1 cellular context compared by ENCODE assay signal in the genomic region with DNA sequence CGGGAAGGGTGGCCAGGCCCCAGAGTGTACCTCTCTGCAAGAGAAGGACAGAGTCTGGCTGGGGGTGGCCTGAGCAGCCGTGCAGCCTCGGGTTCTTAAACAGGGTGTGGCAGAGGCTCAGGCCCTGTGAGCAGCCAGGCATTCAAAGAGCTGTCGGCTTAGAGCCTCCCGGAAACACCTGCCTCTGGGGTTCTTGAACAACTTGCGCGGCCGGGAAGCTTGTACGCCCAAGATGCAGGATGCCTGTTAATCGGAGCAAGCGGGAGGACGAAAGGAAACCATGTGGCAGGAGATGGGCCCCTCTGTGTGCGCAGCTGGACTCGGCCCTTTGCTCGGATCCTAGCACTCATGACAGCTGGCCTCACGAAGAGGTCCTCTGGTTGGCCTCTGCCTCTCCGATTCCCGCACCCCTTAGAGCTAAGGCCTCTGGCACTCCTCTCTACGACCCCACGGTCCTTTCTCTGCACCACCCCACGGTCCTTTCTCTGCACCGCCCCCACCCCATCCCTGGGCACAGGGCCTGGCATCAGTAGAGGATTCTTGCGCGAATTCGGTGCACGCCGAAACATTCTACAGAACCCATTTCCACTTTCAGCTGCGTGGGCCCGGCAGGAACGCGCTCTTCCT.
TF ChIP-seq lines count a peak whose summit lies in the region.

No MANE protein-coding gene starts in this region.

TF ChIP-seq in GM12878, 131 proteins besides CTCF, POLR2A, EP300 and RAD21:
- TF ChIP-seq POLR2AphosphoS5 (IDR thresholded peaks at IDR 0.05; ENCODE audit: low read length): no peak
- no peak for TF ChIP-seq HCFC1 (IDR thresholded peaks at IDR 0.05; ENCODE audit: low read length)
- 0 out of 2 replicates have a peak, but pooled peaks have one; percentile 18 for TF ChIP-seq ZNF207 (IDR thresholded peaks at IDR 0.05; ENCODE audit: borderline replicate concordance)
- TF ChIP-seq, protein P1, sequence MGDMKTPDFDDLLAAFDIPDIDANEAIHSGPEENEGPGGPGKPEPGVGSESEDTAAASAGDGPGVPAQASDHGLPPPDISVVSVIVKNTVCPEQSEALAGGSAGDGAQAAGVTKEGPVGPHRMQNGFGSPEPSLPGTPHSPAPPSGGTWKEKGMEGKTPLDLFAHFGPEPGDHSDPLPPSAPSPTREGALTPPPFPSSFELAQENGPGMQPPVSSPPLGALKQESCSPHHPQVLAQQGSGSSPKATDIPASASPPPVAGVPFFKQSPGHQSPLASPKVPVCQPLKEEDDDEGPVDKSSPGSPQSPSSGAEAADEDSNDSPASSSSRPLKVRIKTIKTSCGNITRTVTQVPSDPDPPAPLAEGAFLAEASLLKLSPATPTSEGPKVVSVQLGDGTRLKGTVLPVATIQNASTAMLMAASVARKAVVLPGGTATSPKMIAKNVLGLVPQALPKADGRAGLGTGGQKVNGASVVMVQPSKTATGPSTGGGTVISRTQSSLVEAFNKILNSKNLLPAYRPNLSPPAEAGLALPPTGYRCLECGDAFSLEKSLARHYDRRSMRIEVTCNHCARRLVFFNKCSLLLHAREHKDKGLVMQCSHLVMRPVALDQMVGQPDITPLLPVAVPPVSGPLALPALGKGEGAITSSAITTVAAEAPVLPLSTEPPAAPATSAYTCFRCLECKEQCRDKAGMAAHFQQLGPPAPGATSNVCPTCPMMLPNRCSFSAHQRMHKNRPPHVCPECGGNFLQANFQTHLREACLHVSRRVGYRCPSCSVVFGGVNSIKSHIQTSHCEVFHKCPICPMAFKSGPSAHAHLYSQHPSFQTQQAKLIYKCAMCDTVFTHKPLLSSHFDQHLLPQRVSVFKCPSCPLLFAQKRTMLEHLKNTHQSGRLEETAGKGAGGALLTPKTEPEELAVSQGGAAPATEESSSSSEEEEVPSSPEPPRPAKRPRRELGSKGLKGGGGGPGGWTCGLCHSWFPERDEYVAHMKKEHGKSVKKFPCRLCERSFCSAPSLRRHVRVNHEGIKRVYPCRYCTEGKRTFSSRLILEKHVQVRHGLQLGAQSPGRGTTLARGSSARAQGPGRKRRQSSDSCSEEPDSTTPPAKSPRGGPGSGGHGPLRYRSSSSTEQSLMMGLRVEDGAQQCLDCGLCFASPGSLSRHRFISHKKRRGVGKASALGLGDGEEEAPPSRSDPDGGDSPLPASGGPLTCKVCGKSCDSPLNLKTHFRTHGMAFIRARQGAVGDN (IDR thresholded peaks at IDR 0.05): no peak
